Comparison of ENCODE assay signal across 8 cellular contexts in genomic region chr16:2905241-2905987, GRCh38. TPM values are rescaled to one million over a fixed set of nuclear protein-coding genes. Genes with fewer than 3 reads are reported as not detected.
DNase-seq lines count a peak whose midpoint lies in the region; ATAC-seq and TF ChIP-seq lines count a peak whose summit lies in the region.

No MANE protein-coding gene starts in this region.

- peaks cover 30% of the 10 kb centered on the region for H3K4me1 Mint-ChIP-seq in HFFc6 (ENCODE audit: low read depth)
- H3K4me1 Mint-ChIP-seq in activated naive CD8-positive, alpha-beta T cell treated with anti-CD3 and anti-CD28 coated beads, Interleukin-2, amount 10 ng/mL, durations not matched to agents 7 days and 5 days, result peaks cover 22% of the 10 kb centered on the region

- no peaks in the 10 kb centered on the region for H3K36me3 Mint-ChIP-seq in HFFc6 (ENCODE audit: low read depth)
- no peaks in the 10 kb centered on the region for H3K36me3 Mint-ChIP-seq in activated naive CD8-positive, alpha-beta T cell treated with anti-CD3 and anti-CD28 coated beads, Interleukin-2, amount 10 ng/mL, durations not matched to agents 7 days and 5 days

- H3K36me3 ChIP-seq in ovary (no peaks in the 10 kb centered on the region), tibial artery (peaks cover 0 to 5% (median 0%) of the 10 kb centered on the region in 3 donors)

- TF ChIP-seq EP300 in ovary (IDR thresholded peaks at IDR 0.05), result no peak

- WGBS in ovary, 3 donors, result 1% methylated on average over 43 to 50 of the region's 51 CpGs

- TF ChIP-seq CTCF in HFFc6 (IDR thresholded peaks at IDR 0.05), result no peak
- peak in 1 of 3 donors; percentile 37 for TF ChIP-seq CTCF in ovary (IDR thresholded peaks at IDR 0.05)
- TF ChIP-seq CTCF in tibial artery (IDR thresholded peaks at IDR 0.05), result no peak

- peak overlapping the region; percentile 87 for H3K27ac Mint-ChIP-seq in HFFc6
- H3K27ac Mint-ChIP-seq in activated naive CD8-positive, alpha-beta T cell treated with anti-CD3 and anti-CD28 coated beads, Interleukin-2, amount 10 ng/mL, durations not matched to agents 7 days and 5 days, result peak overlapping the region; percentile 94

- peaks cover 6% of the 10 kb centered on the region for H3K27me3 Mint-ChIP-seq in HFFc6 (ENCODE audit: insufficient read depth)
- peaks cover 5% of the 10 kb centered on the region for H3K27me3 Mint-ChIP-seq in activated naive CD8-positive, alpha-beta T cell treated with anti-CD3 and anti-CD28 coated beads, Interleukin-2, amount 10 ng/mL, durations not matched to agents 7 days and 5 days

- H3K4me3 ChIP-seq in ovary (peak overlapping the region; percentile 77), tibial artery (peak overlapping the region; percentile 79 to 80)

- no peaks in the 10 kb centered on the region for H3K9me3 Mint-ChIP-seq in HFFc6
- no peaks in the 10 kb centered on the region for H3K9me3 Mint-ChIP-seq in activated naive CD8-positive, alpha-beta T cell treated with anti-CD3 and anti-CD28 coated beads, Interleukin-2, amount 10 ng/mL, durations not matched to agents 7 days and 5 days

- TF ChIP-seq POLR2A in ovary (IDR thresholded peaks at IDR 0.05), result peak; percentile 85

- POLR2A ChIA-PET in activated naive CD8-positive, alpha-beta T cell treated with anti-CD3 and anti-CD28 coated beads, Interleukin-2, amount 10 ng/mL, durations not matched to agents 7 days and 5 days (lab: Charles Lee), result interaction anchor here (0.8 to 1.9 kb wide), 3 partner anchors 9 to 37 kb away, joined by 4 to 8 read pairs (median 4); partner anchors contain the start of gene FLYWCH2

- H3K27me3 ChIP-seq in ovary (no peaks in the 10 kb centered on the region), tibial artery (no peaks in the 10 kb centered on the region)

- H3K27ac ChIP-seq in ovary, result peak overlapping the region; percentile 64 to 90
- H3K27ac ChIP-seq in tibial artery, result peak overlapping the region; percentile 84 to 98

- DNase-seq in GM04504 (ENCODE audit: low read depth) (peak; percentile 99), HFFc6 (peak; percentile 99), NCI-H1092 (lab: John Stamatoyannopoulos, UW) (peak; percentile 99), SKM-1 (lab: John Stamatoyannopoulos, UW; ENCODE audit: unreplicated experiment) (peak; percentile 98), Right ventricle myocardium superior (peak; percentile 99), ovary (peak; percentile 99 to 100 (median 100)), tibial artery (peak; percentile 99 to 100)
- DNase-seq in activated naive CD8-positive, alpha-beta T cell treated with anti-CD3 and anti-CD28 coated beads, Interleukin-2, amount 10 ng/mL, durations not matched to agents 7 days and 5 days, result peak; percentile 96

- no peaks in the 10 kb centered on the region for H3K4me1 ChIP-seq in ovary (ENCODE audit: insufficient read depth)
- H3K4me1 ChIP-seq in tibial artery, result peaks cover 0 to 18% (median 12%) of the 10 kb centered on the region in 4 donors

- intact Hi-C loops in Right ventricle myocardium superior (cut with DNase I) (loop anchor here (2.0 kb wide), 1 partner anchor 23 kb away; the partner anchor contains the start of gene FLYWCH2), ovary (cut with DNase I) (no loop called here), tibial artery (cut with DNase I; ENCODE audit: low total_unique reads) (loop anchor here (1.0 kb wide), 1 partner anchor 23 kb away; no protein-coding TSS in a partner anchor)

- H3K4me3 Mint-ChIP-seq in HFFc6, result peak overlapping the region; percentile 95
- peak overlapping the region; percentile 90 for H3K4me3 Mint-ChIP-seq in activated naive CD8-positive, alpha-beta T cell treated with anti-CD3 and anti-CD28 coated beads, Interleukin-2, amount 10 ng/mL, durations not matched to agents 7 days and 5 days

- H3K9me3 ChIP-seq in ovary (no peaks in the 10 kb centered on the region), tibial artery (no peaks in the 10 kb centered on the region)

- ATAC-seq in activated naive CD8-positive, alpha-beta T cell treated with anti-CD3 and anti-CD28 coated beads, Interleukin-2, amount 10 ng/mL, durations not matched to agents 7 days and 5 days (ENCODE audit: low read depth), result peak; percentile 67
- peak; percentile 89 for ATAC-seq in Right ventricle myocardium superior (ENCODE audit: poor library complexity)

RNA-seq across cellular contexts. Expression of gene FLYWCH1, which starts 6.3 kb away (rescaled TPM):
- 10 to 100 TPM; 30.3 to 34.9 (median 33.7) TPM for total RNA-seq in HFFc6 (2021; fragmentation: NEBNext Ultra II Directional; extraction: Animal tissue kit (Norgen Biotek cat#: 25700))
- 10 to 100 TPM; 65.5 to 69.7 TPM for total RNA-seq in activated naive CD8-positive, alpha-beta T cell treated with anti-CD3 and anti-CD28 coated beads, Interleukin-2, amount 10 ng/mL, durations not matched to agents 7 days and 5 days
- total RNA-seq in Right ventricle myocardium superior (36.8 TPM), ovary (10 to 100 TPM; 31.4 to 66.9 (median 55.3) TPM)
- 10 to 100 TPM in 1 of 2 donors, 1 to 10 TPM in 1; 2.2 to 37.2 TPM for polyA plus RNA-seq in ovary

RNA-seq across cellular contexts. Expression of gene FLYWCH2, which starts 22.4 kb away (rescaled TPM):
- 10 to 100 TPM; 24.5 to 29.3 (median 26.1) TPM for total RNA-seq in HFFc6 (2021; fragmentation: NEBNext Ultra II Directional; extraction: Animal tissue kit (Norgen Biotek cat#: 25700))
- 10 to 100 TPM; 21.0 to 21.2 TPM for total RNA-seq in activated naive CD8-positive, alpha-beta T cell treated with anti-CD3 and anti-CD28 coated beads, Interleukin-2, amount 10 ng/mL, durations not matched to agents 7 days and 5 days
- total RNA-seq in Right ventricle myocardium superior, result 27.9 TPM
- 10 to 100 TPM; 24.7 to 46.0 (median 30.6) TPM for total RNA-seq in ovary
- 10 to 100 TPM in 1 of 2 donors, 1 to 10 TPM in 1; 3.0 to 50.9 TPM for polyA plus RNA-seq in ovary

RNA-seq across cellular contexts. Expression of gene PRSS22, which starts 47.4 kb away (rescaled TPM):
- total RNA-seq in HFFc6 (2021; fragmentation: NEBNext Ultra II Directional; extraction: Animal tissue kit (Norgen Biotek cat#: 25700)), result not detected
- not detected for total RNA-seq in activated naive CD8-positive, alpha-beta T cell treated with anti-CD3 and anti-CD28 coated beads, Interleukin-2, amount 10 ng/mL, durations not matched to agents 7 days and 5 days
- not detected for total RNA-seq in Right ventricle myocardium superior
- total RNA-seq in ovary, result 1 to 10 TPM in 4 of 7 donors, under 1 TPM in 1, not detected in 2; 0.60 to 7.2 (median 1.3) TPM
- polyA plus RNA-seq in ovary, result under 1 TPM in 1 of 2 donors, not detected in 1; 0.10 TPM

RNA-seq across cellular contexts. Expression of gene KREMEN2, which starts 58.7 kb away (rescaled TPM):
- not detected for total RNA-seq in HFFc6 (2021; fragmentation: NEBNext Ultra II Directional; extraction: Animal tissue kit (Norgen Biotek cat#: 25700))
- total RNA-seq in activated naive CD8-positive, alpha-beta T cell treated with anti-CD3 and anti-CD28 coated beads, Interleukin-2, amount 10 ng/mL, durations not matched to agents 7 days and 5 days, result under 1 TPM in 1 of 2 experiments, not detected in 1; 0.36 TPM
- not detected for total RNA-seq in Right ventricle myocardium superior
- total RNA-seq in ovary, result under 1 TPM in 4 of 7 donors, not detected in 3; 0.18 to 0.57 (median 0.23) TPM
- not detected for polyA plus RNA-seq in ovary

Comparison
In these comparisons a context has a peak if more than half of its experiments do, and no peak if none do; other contexts are left out.
1. Peak in every context shown above with its lines: DNase-seq, ATAC-seq, H3K4me3 ChIP-seq and H3K27ac ChIP-seq.
2. intact Hi-C loops: an anchor here in Right ventricle myocardium superior (2.0 kb wide) and tibial artery (1.0 kb wide); none called in ovary.